ENCODE assay signal across 1 cellular context in genomic region chr2:157787364-157787938, GRCh38.
TF ChIP-seq lines count a peak whose summit lies in the region.

No MANE protein-coding gene starts in this region.

TF ChIP-seq in GM23338, 12 proteins besides CTCF, POLR2A, EP300 and RAD21 (continued from another document):
- TF ChIP-seq ZNF462 (CRISPR knock-in tag; IDR thresholded peaks at IDR 0.05) (no peak), ZNF114 (CRISPR knock-in tag; IDR thresholded peaks at IDR 0.05) (no peak), NANOG (IDR thresholded peaks at IDR 0.05; ENCODE audit: borderline replicate concordance) (no peak), ZNF331 (CRISPR knock-in tag; IDR thresholded peaks at IDR 0.05; ENCODE audit: low read depth) (no peak), STAT1 (IDR thresholded peaks at IDR 0.05; ENCODE audit: unreplicated experiment) (no peak), REST (IDR thresholded peaks at IDR 0.05; ENCODE audit: unreplicated experiment) (no peak), JUNB (IDR thresholded peaks at IDR 0.05; ENCODE audit: unreplicated experiment) (no peak), ETS1 (IDR thresholded peaks at IDR 0.05) (no peak), EZH2phosphoT487 (IDR thresholded peaks at IDR 0.05; ENCODE audit: unreplicated experiment) (no peak), EZH2 (IDR thresholded peaks at IDR 0.05; ENCODE audit: low read depth, unreplicated experiment) (no peak)
